Comparison of ENCODE assay signal across 19 cellular contexts in the genomic region with DNA sequence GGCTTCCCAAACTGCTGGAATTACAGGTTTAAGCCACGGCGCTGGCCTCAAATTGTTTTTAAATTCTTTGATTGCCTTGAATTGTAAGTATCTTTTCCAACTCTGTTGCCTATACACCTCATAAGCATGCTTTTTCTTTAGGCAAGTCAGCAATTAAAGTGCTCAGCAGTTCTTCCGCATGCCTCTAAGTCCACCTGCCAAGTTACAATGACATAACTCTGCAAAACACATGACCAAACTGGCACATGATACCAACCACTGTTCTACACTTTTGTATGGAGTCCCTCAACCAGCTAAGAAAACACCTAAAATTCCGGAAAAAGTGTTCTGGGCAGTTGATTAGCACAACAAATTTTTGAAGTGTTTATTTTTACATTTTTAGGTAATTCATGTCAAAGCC. TPM values are rescaled to one million over a fixed set of nuclear protein-coding genes. Genes with fewer than 3 reads are reported as not detected.
DNase-seq lines count a peak whose midpoint lies in the region; ATAC-seq and TF ChIP-seq lines count a peak whose summit lies in the region.
"Had no signal": no experiment of that assay in that cellular context is flagged by ENCODE, and none has a peak within 500 bp of the region (broad histone marks: within the 10 kb centered on the region; RNA-seq: fewer than 3 reads in every experiment).

No MANE protein-coding gene starts in this region.

- H3K36me3 Mint-ChIP-seq in CD14-positive monocyte (peaks cover 28 to 38% of the 10 kb centered on the region in 2 donors), WTC11 (peaks cover 28% of the 10 kb centered on the region)
- H3K36me3 Mint-ChIP-seq in naive thymus-derived CD4-positive, alpha-beta T cell: peaks cover 0 to 21% (median 4%) of the 10 kb centered on the region in 5 donors

- H3K9me3 Mint-ChIP-seq in CD14-positive monocyte: no peaks in the 10 kb centered on the region
- no peaks in the 10 kb centered on the region for H3K9me3 Mint-ChIP-seq in WTC11
- no peaks in the 10 kb centered on the region for H3K9me3 Mint-ChIP-seq in naive thymus-derived CD4-positive, alpha-beta T cell
- H3K9me3 Mint-ChIP-seq: activated B cell treated with CpG ODN at 0.5 μM for 24 hours; stimulated activated naive B cell treated with anti-CD40 and anti-IgM and Interleukin-4, amounts not matched to agents 10 μg/mL and 1 μg/mL and 100 μg/mL, for 72 hours had no signal

- ATAC-seq in WTC11: no peak
- no peak for ATAC-seq in naive thymus-derived CD4-positive, alpha-beta T cell
- no peak for ATAC-seq in HG02798 (IDR thresholded peaks at IDR 0.05; ENCODE audit: poor library complexity, unreplicated experiment)

- intact Hi-C loops in CD14-positive monocyte (cut with micrococcal nuclease): loop anchor here in 1 of 2 donors (10.0 kb wide), 1 partner anchor 188 kb away; the partner anchor contains the start of gene KCNG2
- intact Hi-C loops in naive thymus-derived CD4-positive, alpha-beta T cell (cut with micrococcal nuclease): loop anchor here in 1 of 2 donors (10.0 kb wide), 2 partner anchors 188 to 578 kb away; partner anchors contain the start of gene KCNG2
- intact Hi-C loops in adrenal gland (cut with DNase I): no loop called here

- no peak overlapping the region for H3K4me3 ChIP-seq in naive thymus-derived CD4-positive, alpha-beta T cell (ENCODE audit: low read length)
- no peak overlapping the region for H3K4me3 ChIP-seq in adrenal gland
- H3K4me3 ChIP-seq: coronary artery, esophagus muscularis mucosa, heart left ventricle, ovary, vagina had no signal

- peaks cover 0 to 12% (median 0%) of the 10 kb centered on the region in 3 experiments for H3K36me3 ChIP-seq in naive thymus-derived CD4-positive, alpha-beta T cell (ENCODE audit: control insufficient read depth in 2 of 3, insufficient read depth in 3 of 3, low read length in 3 of 3)
- no peaks in the 10 kb centered on the region for H3K36me3 ChIP-seq in adrenal gland (replicated peaks in 1 of 2)
- H3K36me3 ChIP-seq: ovary had no signal

- CTCF ChIA-PET in WTC11 (lab: Charles Lee): interaction anchor here (1.4 to 1.5 kb wide), 2 partner anchors 16 to 51 kb away, joined by 3 to 5 read pairs; partner anchors contain the start of gene RBFA
- CTCF ChIA-PET in naive thymus-derived CD4-positive, alpha-beta T cell (lab: Charles Lee): no interaction called here

- 91 to 94% (median 92%) methylated on average over 4 of the region's 4 CpGs for WGBS in adrenal gland, 4 donors

- DNase-seq in CD14-positive monocyte (ENCODE audit: low spot score): no peak
- no peak for DNase-seq in WTC11 (ENCODE audit: low spot score)
- DNase-seq in naive thymus-derived CD4-positive, alpha-beta T cell: no peak
- no peak for DNase-seq in adrenal gland
- no peak for DNase-seq in H4 (ENCODE audit: low spot score)
- DNase-seq in SW 1271 (lab: John Stamatoyannopoulos, UW): no peak
- DNase-seq: activated B cell treated with CpG ODN at 0.5 μM for 24 hours; DMS153; heart left ventricle; NCI-H2227 treated with DMSO at 0.1 percent for 48 hours; ovary; stimulated activated naive B cell treated with anti-CD40 and anti-IgM and Interleukin-4, amounts not matched to agents 10 μg/mL and 1 μg/mL and 100 μg/mL, for 72 hours; T-helper 17 cell had no signal

- peaks cover 38% of the 10 kb centered on the region for H3K4me1 Mint-ChIP-seq in CD14-positive monocyte
- peaks cover 24% of the 10 kb centered on the region for H3K4me1 Mint-ChIP-seq in WTC11
- H3K4me1 Mint-ChIP-seq in naive thymus-derived CD4-positive, alpha-beta T cell: peaks cover 44 to 84% (median 78%) of the 10 kb centered on the region in 7 donors

- TF ChIP-seq POLR2A in adrenal gland (IDR thresholded peaks at IDR 0.05): no peak

- peak overlapping the region; percentile 43 to 61 for H3K4me3 Mint-ChIP-seq in CD14-positive monocyte
- no peak overlapping the region for H3K4me3 Mint-ChIP-seq in WTC11
- H3K4me3 Mint-ChIP-seq in naive thymus-derived CD4-positive, alpha-beta T cell: peak overlapping the region in 4 of 10 donors; percentile 25 to 51 (median 43)
- H3K4me3 Mint-ChIP-seq: activated B cell treated with CpG ODN at 0.5 μM for 24 hours; stimulated activated naive B cell treated with anti-CD40 and anti-IgM and Interleukin-4, amounts not matched to agents 10 μg/mL and 1 μg/mL and 100 μg/mL, for 72 hours; T-helper 17 cell had no signal

- no peaks in the 10 kb centered on the region for H3K9me3 ChIP-seq in naive thymus-derived CD4-positive, alpha-beta T cell (ENCODE audit: control insufficient read depth in 2 of 3, low read length in 3 of 3)
- H3K9me3 ChIP-seq in adrenal gland (replicated peaks in 1 of 3): no peaks in the 10 kb centered on the region
- H3K9me3 ChIP-seq: esophagus muscularis mucosa, heart left ventricle, ovary, vagina had no signal

- H3K27me3 Mint-ChIP-seq in CD14-positive monocyte (ENCODE audit: low read depth in 3 of 3) (no peaks in the 10 kb centered on the region), WTC11 (ENCODE audit: low read depth) (no peaks in the 10 kb centered on the region)
- no peaks in the 10 kb centered on the region for H3K27me3 Mint-ChIP-seq in naive thymus-derived CD4-positive, alpha-beta T cell
- H3K27me3 Mint-ChIP-seq: activated B cell treated with CpG ODN at 0.5 μM for 24 hours; stimulated activated naive B cell treated with anti-CD40 and anti-IgM and Interleukin-4, amounts not matched to agents 10 μg/mL and 1 μg/mL and 100 μg/mL, for 72 hours; T-helper 17 cell had no signal

- peak overlapping the region; percentile 13 for H3K27ac ChIP-seq in cingulate gyrus (ENCODE audit: low read depth, low read length)
- H3K27ac ChIP-seq in naive thymus-derived CD4-positive, alpha-beta T cell (ENCODE audit: low read depth, low read length): no peak overlapping the region
- no peak overlapping the region for H3K27ac ChIP-seq in adrenal gland
- H3K27ac ChIP-seq: coronary artery, esophagus muscularis mucosa, KMS-11, ovary, vagina had no signal

- H3K27ac Mint-ChIP-seq in CD14-positive monocyte (peak overlapping the region; percentile 83 to 95 (median 91)), WTC11 (peak overlapping the region; percentile 45; the same call in 1 of the 2 replicates)
- H3K27ac Mint-ChIP-seq in naive thymus-derived CD4-positive, alpha-beta T cell: peak overlapping the region in 6 of 9 donors; percentile 47 to 71 (median 62)

- TF ChIP-seq CTCF in CD14-positive monocyte (IDR thresholded peaks at IDR 0.05) (no peak), WTC11 (IDR thresholded peaks at IDR 0.05) (no peak), adrenal gland (IDR thresholded peaks at IDR 0.05) (no peak)

- POLR2A ChIA-PET in WTC11 (lab: Charles Lee): interaction anchor here (0.8 kb wide), 1 partner anchor 51 kb away, joined by 3 read pairs; the partner anchor contains the start of gene RBFA
- POLR2A ChIA-PET in naive thymus-derived CD4-positive, alpha-beta T cell (lab: Charles Lee): interaction anchor here (0.6 to 2.1 kb wide), 2 partner anchors 17 to 31 kb away, joined by 3 to 5 read pairs; no protein-coding TSS in a partner anchor

- no peaks in the 10 kb centered on the region for H3K27me3 ChIP-seq in naive thymus-derived CD4-positive, alpha-beta T cell (ENCODE audit: control insufficient read depth in 2 of 2, insufficient read depth in 2 of 2, low read length in 2 of 2)
- no peaks in the 10 kb centered on the region for H3K27me3 ChIP-seq in adrenal gland
- H3K27me3 ChIP-seq: esophagus muscularis mucosa, heart left ventricle, ovary, vagina had no signal

- H3K4me1 ChIP-seq in naive thymus-derived CD4-positive, alpha-beta T cell (ENCODE audit: control insufficient read depth in 2 of 2, insufficient read depth in 2 of 2, low read length in 2 of 2): peaks cover 25 to 33% of the 10 kb centered on the region in 2 donors
- H3K4me1 ChIP-seq in adrenal gland (replicated peaks in 1 of 2): peaks cover 9 to 32% of the 10 kb centered on the region in 2 donors

TF ChIP-seq in WTC11, 78 proteins besides CTCF, POLR2A, EP300 and RAD21 (continues in another document):
- no peak for TF ChIP-seq IRF2 (CRISPR knock-in tag; IDR thresholded peaks at IDR 0.05; ENCODE audit: borderline replicate concordance, low read depth)

RNA-seq across cellular contexts. Expression of gene TXNL4A, which starts 5.1 kb away (rescaled TPM):
- polyA plus RNA-seq in CD14-positive monocyte (100 to 1,000 TPM; 150 to 192 TPM), adrenal gland (100 to 1,000 TPM in 1 of 3 donors, 10 to 100 TPM in 2; 79.6 to 128 (median 98.6) TPM)
- total RNA-seq in WTC11 (2021) (144 to 157 TPM (median 148 TPM) in 3 replicates), adrenal gland (100 to 1,000 TPM in 3 of 8 donors, 10 to 100 TPM in 5; 26.5 to 148 (median 66.9) TPM)
- 100 to 1,000 TPM in 1 of 5 experiments, 10 to 100 TPM in 4; 56.9 to 107 (median 69.7) TPM for total RNA-seq in naive thymus-derived CD4-positive, alpha-beta T cell
- polyA plus RNA-seq in naive thymus-derived CD4-positive, alpha-beta T cell: 100 to 1,000 TPM; 165 to 205 TPM
- total RNA-seq in H4 (2014; rRNA removed; shearing (Covaris generic)): 144 and 146 TPM in 2 replicates

RNA-seq across cellular contexts. Expression of gene HSBP1L1, which starts 18.8 kb away (rescaled TPM):
- polyA plus RNA-seq in CD14-positive monocyte (10 to 100 TPM in 1 of 2 donors, 1 to 10 TPM in 1; 2.5 to 10.8 TPM), adrenal gland (100 to 1,000 TPM in 1 of 3 donors, 10 to 100 TPM in 2; 17.3 to 182 (median 77.6) TPM)
- total RNA-seq in WTC11 (2021) (1.4 to 1.7 TPM (median 1.6 TPM) in 3 replicates), adrenal gland (100 to 1,000 TPM in 1 of 8 donors, 10 to 100 TPM in 7; 27.9 to 119 (median 34.4) TPM)
- 10 to 100 TPM; 13.7 to 44.9 (median 41.7) TPM for total RNA-seq in naive thymus-derived CD4-positive, alpha-beta T cell
- polyA plus RNA-seq in naive thymus-derived CD4-positive, alpha-beta T cell: 10 to 100 TPM; 21.9 to 32.4 TPM
- 16.9 and 26.2 TPM in 2 replicates for total RNA-seq in H4 (2014; rRNA removed; shearing (Covaris generic))

RNA-seq across cellular contexts. Expression of gene SLC66A2, which starts 31.8 kb away (rescaled TPM):
- polyA plus RNA-seq in CD14-positive monocyte (10 to 100 TPM; 26.8 to 33.8 TPM), adrenal gland (10 to 100 TPM in 2 of 3 donors, 1 to 10 TPM in 1; 5.1 to 40.0 (median 37.1) TPM)
- total RNA-seq in WTC11 (2021) (15.1 to 20.9 TPM (median 18.6 TPM) in 3 replicates), adrenal gland (10 to 100 TPM; 20.7 to 47.8 (median 32.9) TPM)
- 100 to 1,000 TPM in 1 of 5 experiments, 10 to 100 TPM in 4; 30.7 to 106 (median 40.4) TPM for total RNA-seq in naive thymus-derived CD4-positive, alpha-beta T cell
- polyA plus RNA-seq in naive thymus-derived CD4-positive, alpha-beta T cell: 10 to 100 TPM; 14.9 to 20.2 TPM
- total RNA-seq in H4 (2014; rRNA removed; shearing (Covaris generic)): 17.4 and 25.6 TPM in 2 replicates

RNA-seq across cellular contexts. Expression of gene RBFA, which starts 51.0 kb away (rescaled TPM):
- polyA plus RNA-seq in CD14-positive monocyte (1 to 10 TPM; 4.0 to 5.7 TPM), adrenal gland (10 to 100 TPM; 21.2 to 31.9 (median 26.0) TPM)
- total RNA-seq in WTC11 (2021) (32.1 to 37.1 TPM (median 33.2 TPM) in 3 replicates), adrenal gland (10 to 100 TPM; 25.0 to 45.1 (median 32.7) TPM)
- total RNA-seq in naive thymus-derived CD4-positive, alpha-beta T cell: 10 to 100 TPM; 17.6 to 23.5 (median 21.7) TPM
- 10 to 100 TPM; 14.6 to 15.7 TPM for polyA plus RNA-seq in naive thymus-derived CD4-positive, alpha-beta T cell
- total RNA-seq in H4 (2014; rRNA removed; shearing (Covaris generic)): 51.9 and 66.1 TPM in 2 replicates
